ENCODE assay signal across 8 cellular contexts in genomic region chr18:35949903-35950627, GRCh38.
A peak's percentile ranks its signal among the peaks of the same experiment; 100 is the strongest.
DNase-seq lines count a peak whose midpoint lies in the region; ATAC-seq and FAIRE-seq lines count a peak whose summit lies in the region.

No MANE protein-coding gene starts in this region.

- peak overlapping the region; percentile 65 for H3K4me3 ChIP-seq in effector memory CD4-positive, alpha-beta T cell (ENCODE audit: insufficient read depth, low read depth, low read length, poor library complexity, severe bottlenecking)

- peak; percentile 76 for FAIRE-seq in G401.6 (lab: Jason Lieb, UNC)

- peaks cover 6% of the 10 kb centered on the region for H3K4me1 ChIP-seq in effector memory CD4-positive, alpha-beta T cell (ENCODE audit: control insufficient read depth, insufficient read depth, low read length, poor library complexity, severe bottlenecking)

- POLR2A ChIA-PET in activated CD4-positive, alpha-beta memory T cell treated with anti-CD3 and anti-CD28 coated beads for 36 hours (lab: Charles Lee) = interaction anchor here (0.6 kb wide), 1 partner anchor 270 kb away, joined by 6 read pairs; no protein-coding TSS in a partner anchor

- H3K4me1 Mint-ChIP-seq in activated CD4-positive, alpha-beta memory T cell treated with anti-CD3 and anti-CD28 coated beads for 36 hours (ENCODE audit: low read depth) = peaks cover 3% of the 10 kb centered on the region

- H3K4me3 Mint-ChIP-seq in activated CD4-positive, alpha-beta memory T cell treated with anti-CD3 and anti-CD28 coated beads for 36 hours = peak overlapping the region; percentile 69

- H3K9me3 Mint-ChIP-seq in activated CD4-positive, alpha-beta memory T cell treated with anti-CD3 and anti-CD28 coated beads for 36 hours = no peaks in the 10 kb centered on the region

- peaks cover 7% of the 10 kb centered on the region for H3K27me3 ChIP-seq in effector memory CD4-positive, alpha-beta T cell (replicated peaks; ENCODE audit: control insufficient read depth, insufficient read depth, low read length, poor library complexity, severe bottlenecking)

- H3K27ac Mint-ChIP-seq in activated CD4-positive, alpha-beta memory T cell treated with anti-CD3 and anti-CD28 coated beads for 36 hours = no peak overlapping the region

- H3K36me3 ChIP-seq in effector memory CD4-positive, alpha-beta T cell (ENCODE audit: control insufficient read depth, insufficient read depth, low read length) = no peaks in the 10 kb centered on the region

- H3K36me3 Mint-ChIP-seq in activated CD4-positive, alpha-beta memory T cell treated with anti-CD3 and anti-CD28 coated beads for 36 hours = no peaks in the 10 kb centered on the region

- peaks cover 15% of the 10 kb centered on the region for H3K27me3 Mint-ChIP-seq in activated CD4-positive, alpha-beta memory T cell treated with anti-CD3 and anti-CD28 coated beads for 36 hours

- H3K9me3 ChIP-seq in effector memory CD4-positive, alpha-beta T cell (ENCODE audit: control insufficient read depth, low read length) = no peaks in the 10 kb centered on the region

- DNase-seq in NCI-H524 (lab: John Stamatoyannopoulos, UW) (peak; percentile 13 to 73), medulla oblongata (ENCODE audit: extremely low spot score) (peak; percentile 84)
- peak; percentile 55 for DNase-seq in activated CD4-positive, alpha-beta memory T cell treated with anti-CD3 and anti-CD28 coated beads for 36 hours
- DNase-seq in effector memory CD4-positive, alpha-beta T cell = peak in 2 of 3 donors; percentile 21 to 33
- DNase-seq in stimulated activated CD4-positive, alpha-beta T cell treated with anti-CD3 and anti-CD28 coated beads, TNF-alpha, amount 100 ng/mL, for 48 hours (ENCODE audit: low read depth in 3 of 3) = peak; percentile 10 to 37 (median 21)

- intact Hi-C loops in activated CD4-positive, alpha-beta memory T cell treated with anti-CD3 and anti-CD28 coated beads for 36 hours (cut with micrococcal nuclease) = loop anchor here (1.0 to 5.0 kb wide), 2 partner anchors 194 to 363 kb away; no protein-coding TSS in a partner anchor

- no peak overlapping the region for H3K27ac ChIP-seq in effector memory CD4-positive, alpha-beta T cell (ENCODE audit: insufficient read depth, low read length, poor library complexity, severe bottlenecking)

- ATAC-seq in HG02884 (IDR thresholded peaks at IDR 0.05; ENCODE audit: unreplicated experiment) (peak; percentile 78), GM21737 (IDR thresholded peaks at IDR 0.05; ENCODE audit: unreplicated experiment) (no peak)

- CTCF ChIA-PET in activated CD4-positive, alpha-beta memory T cell treated with anti-CD3 and anti-CD28 coated beads for 36 hours (lab: Charles Lee) = interaction anchor here (0.5 to 3.2 kb wide), 17 partner anchors 9 to 540 kb away, joined by 3 to 23 read pairs (median 4); partner anchors contain the start of genes INO80C and RMP24

Comparison
In these comparisons a context has a peak if more than half of its experiments do, and no peak if none do; other contexts are left out.
1. DNase-seq: peak in every context shown above with its lines; median percentile 84 in medulla oblongata; 55 in activated CD4-positive, alpha-beta memory T cell treated with anti-CD3 and anti-CD28 coated beads for 36 hours; 43 in NCI-H524; 27 in effector memory CD4-positive, alpha-beta T cell; 21 in stimulated activated CD4-positive, alpha-beta T cell treated with anti-CD3 and anti-CD28 coated beads, TNF-alpha, amount 100 ng/mL, for 48 hours.